ENCODE assay signal across 1 cellular context in the genomic region with DNA sequence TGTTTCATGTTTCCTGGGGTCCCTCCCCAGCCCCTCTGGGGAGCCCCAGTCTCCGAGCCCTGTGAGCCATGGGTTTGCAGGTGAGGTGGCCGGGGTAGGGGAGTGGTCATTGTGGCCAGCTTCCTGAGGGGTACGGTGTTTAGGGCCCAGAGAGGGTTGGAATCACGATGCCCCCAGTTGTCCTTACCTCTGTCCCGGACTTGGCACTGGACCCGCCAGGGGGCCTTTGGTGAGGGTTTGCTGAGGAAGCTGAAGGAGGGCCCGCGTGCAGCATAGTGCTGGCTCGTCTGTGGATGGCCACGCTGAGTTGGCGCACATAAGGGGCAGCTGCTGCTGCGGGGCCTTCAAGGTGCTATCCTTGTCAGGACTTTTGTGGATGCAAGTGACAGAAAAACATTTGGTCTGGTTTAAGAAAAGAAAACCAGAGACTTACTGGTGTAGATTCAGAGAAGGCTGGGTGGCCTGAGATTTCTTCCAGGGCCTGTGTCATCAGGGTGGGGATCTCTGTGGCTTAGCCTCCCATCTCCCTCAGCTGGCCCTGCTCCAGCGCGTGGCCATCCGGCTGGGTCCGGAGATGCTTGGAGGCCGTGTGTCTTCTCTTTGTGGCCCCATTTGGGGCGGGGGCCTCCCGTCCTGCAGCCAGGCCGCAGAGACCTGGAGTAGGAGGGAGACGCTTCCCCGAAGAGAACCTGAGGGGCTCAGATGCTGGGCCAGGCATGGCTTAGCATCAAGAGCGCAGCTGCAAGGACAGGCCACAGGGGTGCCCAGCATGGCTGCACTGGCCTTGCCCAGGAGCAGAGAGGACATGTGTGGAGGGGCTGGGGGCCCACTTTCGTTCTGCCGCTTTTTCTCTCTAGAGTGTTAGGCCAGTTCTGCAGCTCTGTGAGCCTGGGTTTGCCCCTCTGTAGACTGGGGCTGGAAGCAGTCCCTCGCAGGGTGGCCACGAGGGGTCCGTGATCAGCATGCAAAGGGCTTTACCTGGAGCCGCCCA.
TF ChIP-seq lines count a peak whose summit lies in the region.

No MANE protein-coding gene starts in this region.

TF ChIP-seq in IMR-90, 13 proteins besides CTCF, POLR2A, EP300 and RAD21:
- no peak for TF ChIP-seq NFE2L2 (IDR thresholded peaks at IDR 0.05; ENCODE audit: low read depth, low read length)
- TF ChIP-seq CEBPB (IDR thresholded peaks at IDR 0.05; ENCODE audit: low read depth, low read length): no peak
- TF ChIP-seq CHD1 (IDR thresholded peaks at IDR 0.05; ENCODE audit: low read depth, low read length): no peak
- no peak for TF ChIP-seq MAFK (IDR thresholded peaks at IDR 0.05; ENCODE audit: low read depth, low read length)
- TF ChIP-seq RFX5 (IDR thresholded peaks at IDR 0.05; ENCODE audit: low read depth, low read length): no peak
- no peak for TF ChIP-seq FOS (IDR thresholded peaks at IDR 0.05; ENCODE audit: low read depth, low read length)
- TF ChIP-seq RCOR1 (IDR thresholded peaks at IDR 0.05; ENCODE audit: insufficient replicate concordance, low read length): no peak
- no peak for TF ChIP-seq BHLHE40 (IDR thresholded peaks at IDR 0.05; ENCODE audit: low read depth, low read length)
- TF ChIP-seq, protein P1, sequence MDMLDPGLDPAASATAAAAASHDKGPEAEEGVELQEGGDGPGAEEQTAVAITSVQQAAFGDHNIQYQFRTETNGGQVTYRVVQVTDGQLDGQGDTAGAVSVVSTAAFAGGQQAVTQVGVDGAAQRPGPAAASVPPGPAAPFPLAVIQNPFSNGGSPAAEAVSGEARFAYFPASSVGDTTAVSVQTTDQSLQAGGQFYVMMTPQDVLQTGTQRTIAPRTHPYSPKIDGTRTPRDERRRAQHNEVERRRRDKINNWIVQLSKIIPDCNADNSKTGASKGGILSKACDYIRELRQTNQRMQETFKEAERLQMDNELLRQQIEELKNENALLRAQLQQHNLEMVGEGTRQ (IDR thresholded peaks at IDR 0.05; ENCODE audit: low read depth, low read length): no peak
TF ChIP-seq in IMR-90: peak in this region for 0.
